ENCODE assay signal across 12 cellular contexts in genomic region chr18:24875286-24875685, GRCh38.
"Had no signal": no experiment of that assay in that cellular context is flagged by ENCODE, and none has a peak within 500 bp of the region (broad histone marks: within the 10 kb centered on the region; RNA-seq: fewer than 3 reads in every experiment).

No MANE protein-coding gene starts in this region.

- H3K9me3 Mint-ChIP-seq: activated CD4-positive, alpha-beta memory T cell treated with anti-CD3 and anti-CD28 coated beads for 36 hours; activated naive CD4-positive, alpha-beta T cell treated with anti-CD3 and anti-CD28 coated beads, Interleukin-2, amount 10 ng/mL, durations not matched to agents 7 days and 5 days; activated T-cell treated with anti-CD3 and anti-CD28 coated beads, Interleukin-2, amount 50 U/mL, for 24 hours; stimulated activated naive CD8-positive, alpha-beta T cell treated with anti-CD3 and anti-CD28 coated beads, Interleukin-15, Interleukin-2, amounts not matched to agents 100 ng/mL and 50 ng/mL, for 24 hours had no signal

- DNase-seq: activated CD4-positive, alpha-beta memory T cell treated with anti-CD3 and anti-CD28 coated beads for 36 hours; activated CD4-positive, alpha-beta T cell treated with anti-CD3 and anti-CD28 coated beads for 1 hour; activated naive CD4-positive, alpha-beta T cell treated with anti-CD3 and anti-CD28 coated beads, Interleukin-2, amount 10 ng/mL, durations not matched to agents 7 days and 5 days; activated T-cell treated with anti-CD3 and anti-CD28 coated beads, Interleukin-2, amount 50 U/mL, for 24 hours; hippocampal formation; kidney; left ventricle myocardium superior; right lobe of liver; spleen; trophoblast cell had no signal

- H3K27me3 Mint-ChIP-seq: activated naive CD4-positive, alpha-beta T cell treated with anti-CD3 and anti-CD28 coated beads, Interleukin-2, amount 10 ng/mL, durations not matched to agents 7 days and 5 days had no signal

- H3K4me1 Mint-ChIP-seq: activated naive CD4-positive, alpha-beta T cell treated with anti-CD3 and anti-CD28 coated beads, Interleukin-2, amount 10 ng/mL, durations not matched to agents 7 days and 5 days had no signal

- ATAC-seq: left ventricle myocardium superior, right lobe of liver had no signal

- H3K9me3 ChIP-seq: right lobe of liver, suprapubic skin had no signal

- H3K36me3 ChIP-seq: right lobe of liver, spleen, suprapubic skin had no signal

- H3K36me3 Mint-ChIP-seq: activated CD4-positive, alpha-beta memory T cell treated with anti-CD3 and anti-CD28 coated beads for 36 hours; activated naive CD4-positive, alpha-beta T cell treated with anti-CD3 and anti-CD28 coated beads, Interleukin-2, amount 10 ng/mL, durations not matched to agents 7 days and 5 days had no signal

- H3K27me3 ChIP-seq: right lobe of liver, spleen, suprapubic skin had no signal

- H3K27ac ChIP-seq: right lobe of liver, spleen, suprapubic skin had no signal

- H3K4me3 Mint-ChIP-seq: activated CD4-positive, alpha-beta memory T cell treated with anti-CD3 and anti-CD28 coated beads for 36 hours; activated naive CD4-positive, alpha-beta T cell treated with anti-CD3 and anti-CD28 coated beads, Interleukin-2, amount 10 ng/mL, durations not matched to agents 7 days and 5 days; activated T-cell treated with anti-CD3 and anti-CD28 coated beads, Interleukin-2, amount 50 U/mL, for 24 hours; stimulated activated naive CD8-positive, alpha-beta T cell treated with anti-CD3 and anti-CD28 coated beads, Interleukin-15, Interleukin-2, amounts not matched to agents 100 ng/mL and 50 ng/mL, for 24 hours had no signal

- H3K4me3 ChIP-seq: right lobe of liver, spleen, suprapubic skin had no signal

- H3K4me1 ChIP-seq: right lobe of liver, spleen, suprapubic skin had no signal

- H3K27ac Mint-ChIP-seq: activated CD4-positive, alpha-beta memory T cell treated with anti-CD3 and anti-CD28 coated beads for 36 hours; activated T-cell treated with anti-CD3 and anti-CD28 coated beads, Interleukin-2, amount 50 U/mL, for 24 hours; stimulated activated naive CD8-positive, alpha-beta T cell treated with anti-CD3 and anti-CD28 coated beads, Interleukin-15, Interleukin-2, amounts not matched to agents 100 ng/mL and 50 ng/mL, for 24 hours had no signal
